32 cellular contexts compared by ENCODE assay signal in the genomic region with DNA sequence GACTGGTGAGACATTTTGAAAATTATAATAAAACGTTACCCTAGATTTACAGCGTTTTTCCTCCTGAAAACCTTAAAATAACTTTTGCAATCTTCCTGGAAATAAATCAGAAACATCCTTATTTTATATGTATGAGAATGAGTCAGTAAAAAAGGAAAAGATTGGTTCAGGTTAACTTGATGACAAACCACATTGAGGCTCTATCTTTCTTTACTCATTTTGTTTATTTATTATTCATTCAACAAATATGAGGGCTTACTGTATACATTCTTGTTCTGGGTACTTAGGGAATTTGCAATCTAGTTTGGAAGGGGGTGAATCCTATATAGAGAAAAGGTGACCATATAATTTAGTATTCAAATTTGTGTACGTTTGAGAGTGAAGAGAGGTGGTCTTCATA.
"Had no signal": no experiment of that assay in that cellular context is flagged by ENCODE, and none has a peak within 500 bp of the region (broad histone marks: within the 10 kb centered on the region; RNA-seq: fewer than 3 reads in every experiment).

No MANE protein-coding gene starts in this region.

- H3K27me3 Mint-ChIP-seq: activated CD4-positive, alpha-beta T cell treated with anti-CD3 and anti-CD28 coated beads, Interleukin-2, amount 10 ng/mL, durations not matched to agents 24 days and 14 days had no signal

- H3K4me3 Mint-ChIP-seq: activated CD4-positive, alpha-beta memory T cell treated with anti-CD3 and anti-CD28 coated beads for 36 hours; activated CD4-positive, alpha-beta T cell treated with anti-CD3 and anti-CD28 coated beads for 36 hours; activated CD4-positive, alpha-beta T cell treated with anti-CD3 and anti-CD28 coated beads, Interleukin-2, amount 10 ng/mL, durations not matched to agents 24 days and 14 days; activated CD8-positive, alpha-beta T cell treated with anti-CD3 and anti-CD28 coated beads, Interleukin-2, amount 10 ng/mL, durations not matched to agents 7 days and 5 days; activated naive CD8-positive, alpha-beta T cell; activated T-cell treated with anti-CD3 and anti-CD28 coated beads, Interleukin-2, amount 50 U/mL, for 24 hours; activated T-cell treated with anti-CD3 and anti-CD28 coated beads, Interleukin-2, amount 50 U/mL, for 72 hours; effector memory CD8-positive, alpha-beta T cell; T-helper 17 cell; T-helper 2 cell treated with Interferon-gamma antibody and Interleukin-4, amounts not matched to agents 5 μg/mL and 100 μg/mL, for 36 hours had no signal

- H3K4me1 Mint-ChIP-seq: activated CD4-positive, alpha-beta T cell treated with anti-CD3 and anti-CD28 coated beads for 36 hours; activated CD4-positive, alpha-beta T cell treated with anti-CD3 and anti-CD28 coated beads, Interleukin-2, amount 10 ng/mL, durations not matched to agents 24 days and 14 days; T-helper 17 cell had no signal

- ATAC-seq: activated CD4-positive, alpha-beta T cell treated with anti-CD3 and anti-CD28 coated beads for 36 hours; activated CD8-positive, alpha-beta T cell treated with anti-CD3 and anti-CD28 coated beads, Interleukin-2, amount 10 ng/mL, durations not matched to agents 7 days and 5 days; activated T-cell treated with anti-CD3 and anti-CD28 coated beads, Interleukin-2, amount 50 U/mL, for 72 hours; effector memory CD8-positive, alpha-beta T cell; gastroesophageal sphincter; heart right ventricle; T-helper 17 cell had no signal

- DNase-seq: activated CD4-positive, alpha-beta memory T cell treated with anti-CD3 and anti-CD28 coated beads for 36 hours; activated CD4-positive, alpha-beta T cell treated with anti-CD3 and anti-CD28 coated beads for 36 hours; activated CD4-positive, alpha-beta T cell treated with anti-CD3 and anti-CD28 coated beads, Interleukin-2, amount 10 ng/mL, durations not matched to agents 24 days and 14 days; activated CD4-positive, CD25-positive, alpha-beta regulatory T cell; activated CD4-positive, CD25-positive, alpha-beta regulatory T cell treated with anti-CD3 and anti-CD28 coated beads, Interleukin-2, amount 50 U/mL, for 72 hours; activated CD8-positive, alpha-beta memory T cell treated with anti-CD3 and anti-CD28 coated beads, Interleukin-2, amount 50 U/mL, for 48 hours; activated CD8-positive, alpha-beta T cell treated with anti-CD3 and anti-CD28 coated beads, Interleukin-2, amount 10 ng/mL, durations not matched to agents 7 days and 5 days; activated effector memory CD4-positive, alpha-beta T cell treated with Interleukin-2 at 50 U/mL for 16 hours; activated gamma-delta T cell treated with Interleukin-2 at 50 U/mL for 16 hours; activated naive CD4-positive, alpha-beta T cell treated with anti-CD3 and anti-CD28 coated beads, Interleukin-2, amount 50 U/mL, for 16 hours; activated naive CD4-positive, alpha-beta T cell treated with Interleukin-2 at 50 U/mL for 16 hours; activated T-cell treated with anti-CD3 and anti-CD28 coated beads for 4 hours; activated T-cell treated with anti-CD3 and anti-CD28 coated beads, Interleukin-2, amount 50 U/mL, for 24 hours; activated T-cell treated with anti-CD3 and anti-CD28 coated beads, Interleukin-2, amount 50 U/mL, for 72 hours; amniotic stem cell; anterior cingulate cortex; brain microvascular endothelial cell; caudate nucleus; cortex of kidney; dermis blood vessel endothelial cell; effector CD4-positive, alpha-beta T cell; effector memory CD8-positive, alpha-beta T cell; esophagus squamous epithelium; foreskin melanocyte; heart right ventricle; T-helper 17 cell; T1000 had no signal

- H3K4me3 ChIP-seq: esophagus squamous epithelium, gastroesophageal sphincter, heart right ventricle, hepatocyte had no signal

- H3K27ac ChIP-seq: brain microvascular endothelial cell, epithelial cell of prostate, esophagus squamous epithelium, gastroesophageal sphincter, heart right ventricle, hepatocyte had no signal

- H3K36me3 Mint-ChIP-seq: activated CD4-positive, alpha-beta memory T cell treated with anti-CD3 and anti-CD28 coated beads for 36 hours; activated naive CD8-positive, alpha-beta T cell had no signal

- H3K27ac Mint-ChIP-seq: activated CD4-positive, alpha-beta memory T cell treated with anti-CD3 and anti-CD28 coated beads for 36 hours; activated CD4-positive, alpha-beta T cell treated with anti-CD3 and anti-CD28 coated beads for 36 hours; activated CD4-positive, alpha-beta T cell treated with anti-CD3 and anti-CD28 coated beads, Interleukin-2, amount 10 ng/mL, durations not matched to agents 24 days and 14 days; activated CD8-positive, alpha-beta T cell treated with anti-CD3 and anti-CD28 coated beads, Interleukin-2, amount 10 ng/mL, durations not matched to agents 7 days and 5 days; activated naive CD8-positive, alpha-beta T cell; activated T-cell treated with anti-CD3 and anti-CD28 coated beads, Interleukin-2, amount 50 U/mL, for 24 hours; activated T-cell treated with anti-CD3 and anti-CD28 coated beads, Interleukin-2, amount 50 U/mL, for 72 hours; effector memory CD8-positive, alpha-beta T cell; T-helper 17 cell; T-helper 2 cell treated with Interferon-gamma antibody and Interleukin-4, amounts not matched to agents 5 μg/mL and 100 μg/mL, for 36 hours had no signal

- H3K9me3 Mint-ChIP-seq: activated CD4-positive, alpha-beta memory T cell treated with anti-CD3 and anti-CD28 coated beads for 36 hours; activated CD4-positive, alpha-beta T cell treated with anti-CD3 and anti-CD28 coated beads, Interleukin-2, amount 10 ng/mL, durations not matched to agents 24 days and 14 days; activated T-cell treated with anti-CD3 and anti-CD28 coated beads, Interleukin-2, amount 50 U/mL, for 24 hours; activated T-cell treated with anti-CD3 and anti-CD28 coated beads, Interleukin-2, amount 50 U/mL, for 72 hours; effector memory CD8-positive, alpha-beta T cell; T-helper 2 cell treated with Interferon-gamma antibody and Interleukin-4, amounts not matched to agents 5 μg/mL and 100 μg/mL, for 36 hours had no signal
